23 cellular contexts compared by ENCODE assay signal in genomic region chr22:46413725-46414379, GRCh38.
"Had no signal": no experiment of that assay in that cellular context is flagged by ENCODE, and none has a peak within 500 bp of the region (broad histone marks: within the 10 kb centered on the region; RNA-seq: fewer than 3 reads in every experiment).

No MANE protein-coding gene starts in this region.

- H3K27ac ChIP-seq: coronary artery, ovary, psoas muscle, sigmoid colon, testis, tibial artery had no signal

- H3K4me1 ChIP-seq: psoas muscle, sigmoid colon, testis, tibial artery had no signal

- H3K9me3 ChIP-seq: ovary, psoas muscle, sigmoid colon, testis, tibial artery had no signal

- H3K36me3 ChIP-seq: ovary, sigmoid colon, tibial artery had no signal

- H3K4me3 ChIP-seq: coronary artery, lung, ovary, psoas muscle, sigmoid colon, testis, tibial artery had no signal

- ATAC-seq: left lobe of liver; naive thymus-derived CD4-positive, alpha-beta T cell; psoas muscle; right cardiac atrium; stimulated activated effector memory CD8-positive, alpha-beta T cell treated with anti-CD3 and anti-CD28 coated beads, Interleukin-12 subunit alpha, Interleukin-12 subunit beta, amount 100 ng/mL, for 72 hours; stimulated activated naive CD8-positive, alpha-beta T cell treated with anti-CD3 and anti-CD28 coated beads, Interleukin-15, Interleukin-2, amounts not matched to agents 100 U/mL and 50 U/mL, for 24 hours had no signal

- H3K36me3 Mint-ChIP-seq: mesothelial cell of epicardium; naive thymus-derived CD4-positive, alpha-beta T cell; stimulated activated effector memory CD8-positive, alpha-beta T cell treated with anti-CD3 and anti-CD28 coated beads, Interleukin-12 subunit alpha, Interleukin-12 subunit beta, amount 100 ng/mL, for 72 hours; type B pancreatic cell had no signal

- DNase-seq: dermis blood vessel endothelial cell; effector memory CD4-positive, alpha-beta T cell; erythroblast; naive thymus-derived CD4-positive, alpha-beta T cell; occipital lobe; ovary; psoas muscle; sigmoid colon; stimulated activated CD4-positive, alpha-beta T cell treated with anti-CD3 and anti-CD28 coated beads, Interleukin-2, amount 100 ng/mL, for 24 hours; stimulated activated CD4-positive, alpha-beta T cell treated with anti-CD3 and anti-CD28 coated beads, Interleukin-4, amount 100 ng/mL, for 24 hours; stimulated activated naive CD8-positive, alpha-beta T cell treated with anti-CD3 and anti-CD28 coated beads, Interleukin-15, Interleukin-2, amounts not matched to agents 100 U/mL and 50 U/mL, for 24 hours; substantia nigra; testis; tibial artery had no signal

- H3K4me3 Mint-ChIP-seq: memory B cell; mesothelial cell of epicardium; naive thymus-derived CD4-positive, alpha-beta T cell; nephron; stimulated activated effector memory CD8-positive, alpha-beta T cell treated with anti-CD3 and anti-CD28 coated beads, Interleukin-12 subunit alpha, Interleukin-12 subunit beta, amount 100 ng/mL, for 72 hours; type B pancreatic cell had no signal

- H3K27ac Mint-ChIP-seq: mesothelial cell of epicardium; naive thymus-derived CD4-positive, alpha-beta T cell; nephron; stimulated activated effector memory CD8-positive, alpha-beta T cell treated with anti-CD3 and anti-CD28 coated beads, Interleukin-12 subunit alpha, Interleukin-12 subunit beta, amount 100 ng/mL, for 72 hours; type B pancreatic cell had no signal

- H3K27me3 Mint-ChIP-seq: memory B cell had no signal

- H3K4me1 Mint-ChIP-seq: naive thymus-derived CD4-positive, alpha-beta T cell; stimulated activated effector memory CD8-positive, alpha-beta T cell treated with anti-CD3 and anti-CD28 coated beads, Interleukin-12 subunit alpha, Interleukin-12 subunit beta, amount 100 ng/mL, for 72 hours had no signal

- H3K9me3 Mint-ChIP-seq: memory B cell; mesothelial cell of epicardium; nephron; stimulated activated effector memory CD8-positive, alpha-beta T cell treated with anti-CD3 and anti-CD28 coated beads, Interleukin-12 subunit alpha, Interleukin-12 subunit beta, amount 100 ng/mL, for 72 hours; type B pancreatic cell had no signal

- H3K27me3 ChIP-seq: ovary, testis had no signal
